19 cellular contexts compared by ENCODE assay signal in genomic region chr2:189300917-189301316, GRCh38.
DNase-seq lines count a peak whose midpoint lies in the region; ATAC-seq, FAIRE-seq and TF ChIP-seq lines count a peak whose summit lies in the region.
"Had no signal": no experiment of that assay in that cellular context is flagged by ENCODE, and none has a peak within 500 bp of the region (broad histone marks: within the 10 kb centered on the region; RNA-seq: fewer than 3 reads in every experiment).

No MANE protein-coding gene starts in this region.

- peaks cover 79% of the 10 kb centered on the region for H3K4me1 ChIP-seq in DND-41 (ENCODE audit: insufficient read depth, low read length)
- H3K4me1 ChIP-seq in astrocyte (ENCODE audit: insufficient read depth, low read length), result peaks cover 22% of the 10 kb centered on the region
- no peaks in the 10 kb centered on the region for H3K4me1 ChIP-seq in prostate gland (replicated peaks)
- H3K4me1 ChIP-seq: tibial artery had no signal

- TF ChIP-seq POLR2A in prostate gland (IDR thresholded peaks at IDR 0.05), result no peak

- TF ChIP-seq CTCF in DND-41 (IDR thresholded peaks at IDR 0.05; ENCODE audit: borderline replicate concordance, extremely low read depth, low read length, poor library complexity, severe bottlenecking), result no peak
- no peak for TF ChIP-seq CTCF in astrocyte (IDR thresholded peaks at IDR 0.05; ENCODE audit: insufficient read depth, low read depth, low read length)
- no peak for TF ChIP-seq CTCF in prostate gland (IDR thresholded peaks at IDR 0.05)

- CTCF ChIA-PET in activated CD4-positive, alpha-beta memory T cell treated with anti-CD3 and anti-CD28 coated beads for 36 hours (lab: Charles Lee), result interaction anchor here (0.6 kb wide), 1 partner anchor 207 kb away, joined by 3 read pairs; no protein-coding TSS in a partner anchor

- H3K36me3 Mint-ChIP-seq in activated CD4-positive, alpha-beta memory T cell treated with anti-CD3 and anti-CD28 coated beads for 36 hours, result peaks cover 4% of the 10 kb centered on the region
- H3K36me3 Mint-ChIP-seq in astrocyte (ENCODE audit: low read depth, unreplicated experiment), result no peaks in the 10 kb centered on the region

- ATAC-seq in DND-41 (ENCODE audit: insufficient read depth, low read depth) (peak; percentile 93), HG03457 (IDR thresholded peaks at IDR 0.05; ENCODE audit: unreplicated experiment) (no peak)
- ATAC-seq: foreskin keratinocyte had no signal

- H3K27me3 Mint-ChIP-seq in activated CD4-positive, alpha-beta memory T cell treated with anti-CD3 and anti-CD28 coated beads for 36 hours, result no peaks in the 10 kb centered on the region
- H3K27me3 Mint-ChIP-seq in astrocyte (ENCODE audit: low read depth, unreplicated experiment), result no peaks in the 10 kb centered on the region
- H3K27me3 Mint-ChIP-seq: progenitor cell of endocrine pancreas had no signal

- intact Hi-C loops in activated CD4-positive, alpha-beta memory T cell treated with anti-CD3 and anti-CD28 coated beads for 36 hours (cut with micrococcal nuclease), result loop anchor here (5.0 to 10.0 kb wide), 3 partner anchors 46 to 324 kb away; partner anchors contain the start of gene SLC40A1
- intact Hi-C loops in prostate gland (cut with DNase I), result no loop called here

- H3K27ac ChIP-seq in DND-41 (ENCODE audit: low read length) (peak overlapping the region; percentile 77), astrocyte (ENCODE audit: low read depth, low read length) (no peak overlapping the region), prostate gland (no peak overlapping the region)
- H3K27ac ChIP-seq: brain microvascular endothelial cell, epithelial cell of prostate, foreskin keratinocyte, tibial artery had no signal

- DNase-seq in activated CD4-positive, alpha-beta T cell treated with anti-CD3 and anti-CD28 coated beads for 4 hours, result peak; percentile 29 to 33
- DNase-seq in activated CD4-positive, alpha-beta T cell treated with anti-CD3 and anti-CD28 coated beads for 1 hour, result no peak
- DNase-seq in DND-41, result peak; percentile 85
- peak; percentile 62 for DNase-seq in activated CD4-positive, alpha-beta memory T cell treated with anti-CD3 and anti-CD28 coated beads for 36 hours
- no peak for DNase-seq in astrocyte (ENCODE audit: low read depth)
- no peak for DNase-seq in HuH-7.5 (ENCODE audit: low spot score)
- DNase-seq in prostate gland (ENCODE audit: low spot score), result no peak
- DNase-seq: 8988T, brain microvascular endothelial cell, dermis blood vessel endothelial cell, DMS79, foreskin keratinocyte, NCI-H2171, NCI-H69, SIG-M5, tibial artery had no signal

- H3K27me3 ChIP-seq in DND-41 (ENCODE audit: insufficient read depth, low read length, poor library complexity) (no peaks in the 10 kb centered on the region), astrocyte (ENCODE audit: insufficient read depth, low read length) (no peaks in the 10 kb centered on the region), prostate gland (replicated peaks; ENCODE audit: insufficient read depth) (no peaks in the 10 kb centered on the region)
- H3K27me3 ChIP-seq: brain microvascular endothelial cell, foreskin keratinocyte, tibial artery had no signal

- H2AFZ ChIP-seq in DND-41 (ENCODE audit: low read depth, low read length) (peak overlapping the region; percentile 53), astrocyte (ENCODE audit: low read depth, low read length) (no peak overlapping the region)

- H3K9me3 Mint-ChIP-seq in activated CD4-positive, alpha-beta memory T cell treated with anti-CD3 and anti-CD28 coated beads for 36 hours, result no peaks in the 10 kb centered on the region
- no peaks in the 10 kb centered on the region for H3K9me3 Mint-ChIP-seq in astrocyte (ENCODE audit: unreplicated experiment)

- H4K20me1 ChIP-seq in DND-41 (ENCODE audit: insufficient read depth, low read length) (no peaks in the 10 kb centered on the region), astrocyte (ENCODE audit: insufficient read depth, low read length) (no peaks in the 10 kb centered on the region)

- H3K9ac ChIP-seq in DND-41 (ENCODE audit: low read depth, low read length) (peak overlapping the region; percentile 16; the same call in 1 of the 2 replicates), astrocyte (ENCODE audit: low read length) (no peak overlapping the region)

- H3K79me2 ChIP-seq in DND-41 (ENCODE audit: insufficient read depth, low read length) (no peaks in the 10 kb centered on the region), astrocyte (ENCODE audit: insufficient read depth, low read length) (no peaks in the 10 kb centered on the region)

- POLR2A ChIA-PET in activated CD4-positive, alpha-beta memory T cell treated with anti-CD3 and anti-CD28 coated beads for 36 hours (lab: Charles Lee), result no interaction called here

- H3K4me3 ChIP-seq in DND-41 (ENCODE audit: low read depth in 1 of 2, low read length in 2 of 2) (no peak overlapping the region; a peak in 1 of 4 replicates), astrocyte (ENCODE audit: insufficient read depth, low read depth, low read length) (no peak overlapping the region), prostate gland (no peak overlapping the region)
- H3K4me3 ChIP-seq: tibial artery had no signal

- peaks cover 80% of the 10 kb centered on the region for H3K4me1 Mint-ChIP-seq in activated CD4-positive, alpha-beta memory T cell treated with anti-CD3 and anti-CD28 coated beads for 36 hours (ENCODE audit: low read depth)
- peaks cover 31% of the 10 kb centered on the region for H3K4me1 Mint-ChIP-seq in astrocyte (ENCODE audit: low read depth, unreplicated experiment)

- no peak for FAIRE-seq in astrocyte (lab: Jason Lieb, UNC)

- H3K4me3 Mint-ChIP-seq in activated CD4-positive, alpha-beta memory T cell treated with anti-CD3 and anti-CD28 coated beads for 36 hours, result no peak overlapping the region
- H3K4me3 Mint-ChIP-seq in astrocyte (ENCODE audit: unreplicated experiment), result no peak overlapping the region

- peak overlapping the region; percentile 50 for H3K4me2 ChIP-seq in DND-41 (ENCODE audit: insufficient read depth, low read length)
- H3K4me2 ChIP-seq in astrocyte (ENCODE audit: low read length), result no peak overlapping the region

- H3K36me3 ChIP-seq in DND-41 (ENCODE audit: insufficient read depth, low read length) (no peaks in the 10 kb centered on the region), astrocyte (ENCODE audit: insufficient read depth, low read length) (no peaks in the 10 kb centered on the region), prostate gland (no peaks in the 10 kb centered on the region)
- H3K36me3 ChIP-seq: brain microvascular endothelial cell, tibial artery had no signal

- peak overlapping the region; percentile 82 for H3K27ac Mint-ChIP-seq in activated CD4-positive, alpha-beta memory T cell treated with anti-CD3 and anti-CD28 coated beads for 36 hours
- peak overlapping the region; percentile 31 for H3K27ac Mint-ChIP-seq in astrocyte (ENCODE audit: unreplicated experiment)
- H3K27ac Mint-ChIP-seq: progenitor cell of endocrine pancreas had no signal

- H3K9me3 ChIP-seq in DND-41 (ENCODE audit: insufficient read depth, low read length, severe bottlenecking) (no peaks in the 10 kb centered on the region), astrocyte (ENCODE audit: insufficient read depth, low read depth, low read length) (no peaks in the 10 kb centered on the region), prostate gland (no peaks in the 10 kb centered on the region)
- H3K9me3 ChIP-seq: tibial artery had no signal

Comparison
In these comparisons a context has a peak if more than half of its experiments do, and no peak if none do; other contexts are left out.
1. DNase-seq: peak in activated CD4-positive, alpha-beta T cell treated with anti-CD3 and anti-CD28 coated beads for 4 hours (2 of 2), DND-41 (single experiment) and activated CD4-positive, alpha-beta memory T cell treated with anti-CD3 and anti-CD28 coated beads for 36 hours (single experiment); none in activated CD4-positive, alpha-beta T cell treated with anti-CD3 and anti-CD28 coated beads for 1 hour (single experiment), astrocyte (single experiment), HuH-7.5 (single experiment) and prostate gland (single experiment).